Comparison of ENCODE assay signal across 8 cellular contexts in genomic region chr1:38489844-38490270, GRCh38.
DNase-seq lines count a peak whose midpoint lies in the region; ATAC-seq and TF ChIP-seq lines count a peak whose summit lies in the region.

No MANE protein-coding gene starts in this region.

- peaks cover 0 to 8% (median 0%) of the 10 kb centered on the region in 11 donors for H3K9me3 ChIP-seq in heart right ventricle

- no peak for ATAC-seq in heart right ventricle
- no peak for ATAC-seq in left cardiac atrium
- ATAC-seq in GM21528 (IDR thresholded peaks at IDR 0.05; ENCODE audit: low FRiP score, unreplicated experiment) = no peak

- H3K27me3 Mint-ChIP-seq in activated T-helper 2 cell treated with anti-CD3 and anti-CD28 coated beads, Interferon-gamma antibody, Interleukin-2, Interleukin-4, amounts not matched to agents 10 μg/mL and 5 μg/mL and 100 μg/mL, durations not matched to agents 14 hours and 24 hours and 36 hours (ENCODE audit: low read depth) = peaks cover 34% of the 10 kb centered on the region

- no peak overlapping the region for H3K4me3 ChIP-seq in heart right ventricle

- no peak overlapping the region for H3K27ac Mint-ChIP-seq in activated T-helper 2 cell treated with anti-CD3 and anti-CD28 coated beads, Interferon-gamma antibody, Interleukin-2, Interleukin-4, amounts not matched to agents 10 μg/mL and 5 μg/mL and 100 μg/mL, durations not matched to agents 14 hours and 24 hours and 36 hours

- DNase-seq in heart right ventricle (no peak), left cardiac atrium (no peak), NCI-H82 treated with DMSO at 0.1 percent for 48 hours (lab: John Stamatoyannopoulos, UW; ENCODE audit: unreplicated experiment) (peak; percentile 54), inferior parietal cortex (ENCODE audit: extremely low spot score) (peak; percentile 18), CD1c-positive myeloid dendritic cell (ENCODE audit: extremely low spot score) (no peak)
- DNase-seq in activated T-helper 2 cell treated with anti-CD3 and anti-CD28 coated beads, Interferon-gamma antibody, Interleukin-2, Interleukin-4, amounts not matched to agents 10 μg/mL and 5 μg/mL and 100 μg/mL, durations not matched to agents 14 hours and 24 hours and 36 hours (ENCODE audit: low spot score) = peak; percentile 30
- DNase-seq in stimulated activated CD8-positive, alpha-beta memory T cell treated with anti-CD3 and anti-CD28 coated beads, Interleukin-2, amount 100 ng/mL, for 48 hours (ENCODE audit: low read depth in 2 of 2) = peak; percentile 34 to 52

- H3K36me3 ChIP-seq in heart right ventricle = no peaks in the 10 kb centered on the region

- peak in 7 of 9 donors; percentile 31 to 59 (median 40) for TF ChIP-seq CTCF in heart right ventricle (IDR thresholded peaks at IDR 0.05)

- H3K9me3 Mint-ChIP-seq in activated T-helper 2 cell treated with anti-CD3 and anti-CD28 coated beads, Interferon-gamma antibody, Interleukin-2, Interleukin-4, amounts not matched to agents 10 μg/mL and 5 μg/mL and 100 μg/mL, durations not matched to agents 14 hours and 24 hours and 36 hours = no peaks in the 10 kb centered on the region

- no peak overlapping the region for H3K27ac ChIP-seq in heart right ventricle

- no peaks in the 10 kb centered on the region for H3K4me1 ChIP-seq in heart right ventricle

- H3K36me3 Mint-ChIP-seq in activated T-helper 2 cell treated with anti-CD3 and anti-CD28 coated beads, Interferon-gamma antibody, Interleukin-2, Interleukin-4, amounts not matched to agents 10 μg/mL and 5 μg/mL and 100 μg/mL, durations not matched to agents 14 hours and 24 hours and 36 hours (ENCODE audit: low read depth) = no peaks in the 10 kb centered on the region

- peaks cover 0 to 51% (median 28%) of the 10 kb centered on the region in 7 donors for H3K27me3 ChIP-seq in heart right ventricle

- H3K4me1 Mint-ChIP-seq in activated T-helper 2 cell treated with anti-CD3 and anti-CD28 coated beads, Interferon-gamma antibody, Interleukin-2, Interleukin-4, amounts not matched to agents 10 μg/mL and 5 μg/mL and 100 μg/mL, durations not matched to agents 14 hours and 24 hours and 36 hours (ENCODE audit: low read depth) = peaks cover 5% of the 10 kb centered on the region

- H3K4me3 Mint-ChIP-seq in activated T-helper 2 cell treated with anti-CD3 and anti-CD28 coated beads, Interferon-gamma antibody, Interleukin-2, Interleukin-4, amounts not matched to agents 10 μg/mL and 5 μg/mL and 100 μg/mL, durations not matched to agents 14 hours and 24 hours and 36 hours (ENCODE audit: low read depth) = no peak overlapping the region

- WGBS in heart right ventricle, 2 donors = 37 to 46% methylated on average over 6 of the region's 6 CpGs

- intact Hi-C loops in heart right ventricle (cut with DNase I) = no loop called here
- intact Hi-C loops in left cardiac atrium (cut with DNase I) = no loop called here
- intact Hi-C loops in activated T-helper 2 cell treated with anti-CD3 and anti-CD28 coated beads, Interferon-gamma antibody, Interleukin-2, Interleukin-4, amounts not matched to agents 10 μg/mL and 5 μg/mL and 100 μg/mL, durations not matched to agents 14 hours and 24 hours and 36 hours (cut with micrococcal nuclease) = loop anchor here (2.0 kb wide), 1 partner anchor 97 kb away; no protein-coding TSS in a partner anchor

Comparison
In these comparisons a context has a peak if more than half of its experiments do, and no peak if none do; other contexts are left out.
1. DNase-seq: peak in NCI-H82 treated with DMSO at 0.1 percent for 48 hours (single experiment), activated T-helper 2 cell treated with anti-CD3 and anti-CD28 coated beads, Interferon-gamma antibody, Interleukin-2, Interleukin-4, amounts not matched to agents 10 μg/mL and 5 μg/mL and 100 μg/mL, durations not matched to agents 14 hours and 24 hours and 36 hours (single experiment), inferior parietal cortex (single experiment) and stimulated activated CD8-positive, alpha-beta memory T cell treated with anti-CD3 and anti-CD28 coated beads, Interleukin-2, amount 100 ng/mL, for 48 hours (2 of 2); none in heart right ventricle (0 of 2), left cardiac atrium (single experiment) and CD1c-positive myeloid dendritic cell (single experiment).